ENCODE assay signal across 19 cellular contexts in the genomic region with DNA sequence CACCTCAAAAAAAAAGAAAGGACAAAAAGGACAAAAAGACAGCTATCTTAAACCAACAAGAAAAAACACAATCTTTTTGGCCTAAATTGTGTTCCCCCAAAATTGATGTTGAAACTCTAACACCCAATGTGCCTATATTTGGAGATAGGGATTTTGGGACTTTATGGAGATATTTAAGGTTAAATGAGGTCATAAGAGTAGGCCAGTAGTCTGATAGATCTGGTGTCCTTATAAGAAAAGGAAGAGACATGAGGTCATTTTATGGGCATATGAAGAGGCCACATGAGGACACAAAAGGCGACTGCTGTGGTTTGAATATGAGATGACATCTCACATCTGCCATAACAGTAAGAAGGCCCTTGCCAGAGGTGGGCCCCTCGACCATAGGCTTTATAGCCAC.
"Had no signal": no experiment of that assay in that cellular context is flagged by ENCODE, and none has a peak within 500 bp of the region (broad histone marks: within the 10 kb centered on the region; RNA-seq: fewer than 3 reads in every experiment).

No MANE protein-coding gene starts in this region.

- H3K9me3 ChIP-seq: heart left ventricle, sigmoid colon, stomach, thoracic aorta, transverse colon had no signal

- ATAC-seq: heart left ventricle; naive thymus-derived CD4-positive, alpha-beta T cell had no signal

- H3K4me3 ChIP-seq: coronary artery, heart left ventricle, sigmoid colon, skin epidermis, stomach, thoracic aorta, transverse colon had no signal

- H3K27me3 ChIP-seq: heart left ventricle, sigmoid colon, stomach, transverse colon had no signal

- H3K27ac ChIP-seq: coronary artery, heart left ventricle, sigmoid colon, skin epidermis, stomach, thoracic aorta, transverse colon had no signal

- H3K36me3 ChIP-seq: heart left ventricle, sigmoid colon, stomach, thoracic aorta, transverse colon had no signal

- DNase-seq: effector CD4-positive, alpha-beta T cell; endodermal cell; foreskin melanocyte; heart left ventricle; hippocampal formation; kidney glomerular epithelial cell; mammary epithelial cell; naive thymus-derived CD4-positive, alpha-beta T cell; nephron progenitor cell; sigmoid colon; stimulated activated CD4-positive, alpha-beta T cell treated with anti-CD3 and anti-CD28 coated beads, Interleukin-2, amount 100 ng/mL, for 24 hours; stimulated activated CD4-positive, alpha-beta T cell treated with anti-CD3 and anti-CD28 coated beads, Interleukin-4, amount 100 ng/mL, for 4 hours; stimulated activated naive CD4-positive, alpha-beta T cell; stomach; substantia nigra; transverse colon had no signal
